ENCODE assay signal across 9 cellular contexts in the genomic region with DNA sequence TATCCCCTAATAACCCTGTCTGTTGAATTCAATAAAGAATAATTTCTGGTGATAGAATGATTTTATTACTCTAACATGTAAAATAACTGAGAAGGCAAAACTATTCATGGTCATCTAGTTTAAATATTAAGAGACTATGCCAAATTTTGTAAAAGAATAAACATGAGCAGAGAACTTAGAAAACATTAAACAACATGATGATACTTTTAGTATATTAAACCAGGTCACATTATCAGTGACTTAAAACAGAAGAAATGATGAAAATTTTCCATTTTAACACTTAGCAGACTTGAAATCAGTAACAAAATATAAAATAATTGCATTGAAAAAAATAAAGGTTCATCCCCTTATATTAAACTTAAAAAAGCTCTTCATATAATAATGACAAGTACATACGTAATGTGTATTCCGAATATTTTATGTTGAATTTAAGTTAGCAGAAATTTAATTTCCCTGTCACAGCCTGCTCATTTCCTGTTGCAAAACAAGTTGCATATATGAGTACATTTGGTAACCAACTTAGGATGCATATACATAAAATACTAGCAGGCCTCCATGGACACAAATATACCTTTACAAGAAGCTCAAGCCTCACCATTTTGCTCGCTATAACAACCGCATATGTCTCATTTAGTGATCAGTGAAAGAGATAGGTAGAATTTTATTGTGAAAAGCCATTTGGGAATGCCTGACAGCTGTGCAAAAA. TPM values are rescaled to one million over a fixed set of nuclear protein-coding genes. Genes with fewer than 3 reads are reported as not detected.
DNase-seq lines count a peak whose midpoint lies in the region; ATAC-seq, FAIRE-seq and TF ChIP-seq lines count a peak whose summit lies in the region.
"Had no signal": no experiment of that assay in that cellular context is flagged by ENCODE, and none has a peak within 500 bp of the region (broad histone marks: within the 10 kb centered on the region; RNA-seq: fewer than 3 reads in every experiment).

No MANE protein-coding gene starts in this region.

- H3K4me3 ChIP-seq in heart right ventricle, result no peak overlapping the region
- H3K4me3 ChIP-seq in testis, result no peak overlapping the region

- H3K9me3 Mint-ChIP-seq in WTC11, result no peaks in the 10 kb centered on the region

- DNase-seq in heart right ventricle, result no peak
- DNase-seq in Right ventricle myocardium inferior (ENCODE audit: missing footprints), result no peak
- DNase-seq in WTC11 (ENCODE audit: low spot score), result no peak
- no peak for DNase-seq in testis
- DNase-seq in NCI-H2081 treated with DMSO at 0.1 percent for 48 hours (lab: John Stamatoyannopoulos, UW), result no peak

- peaks cover 20% of the 10 kb centered on the region for H3K4me1 Mint-ChIP-seq in WTC11

- peak overlapping the region; percentile 79; the same call in 1 of the 2 replicates for H3K27ac Mint-ChIP-seq in WTC11

- peak; percentile 90 for FAIRE-seq in islet of Langerhans (lab: Jason Lieb, UNC)

- H3K9me3 ChIP-seq in heart right ventricle, result no peaks in the 10 kb centered on the region
- H3K9me3 ChIP-seq in testis, result no peaks in the 10 kb centered on the region

- no peak for ATAC-seq in heart right ventricle
- ATAC-seq in Right ventricle myocardium inferior, result no peak
- ATAC-seq in WTC11, result no peak
- ATAC-seq in HG03139 (IDR thresholded peaks at IDR 0.05; ENCODE audit: unreplicated experiment), result no peak
- no peak for ATAC-seq in GM19324 (IDR thresholded peaks at IDR 0.05; ENCODE audit: low FRiP score, unreplicated experiment)

- H3K36me3 Mint-ChIP-seq in WTC11, result no peaks in the 10 kb centered on the region

- POLR2A ChIA-PET in WTC11 (lab: Charles Lee), result no interaction called here

- intact Hi-C loops in heart right ventricle (cut with DNase I), result loop anchor here in 9 of 10 donors (2.0 to 10.0 kb wide), 22 partner anchors 105 to 1707 kb away; a partner anchor contains a TSS
- intact Hi-C loops in Right ventricle myocardium inferior (cut with DNase I), result loop anchor here (2.0 to 5.0 kb wide), 4 partner anchors 117 to 1490 kb away; a partner anchor contains a TSS
- intact Hi-C loops in testis (cut with DNase I; ENCODE audit: low total_unique reads), result no loop called here

- no peak for TF ChIP-seq POLR2A in testis (IDR thresholded peaks at IDR 0.05)

- H3K27ac ChIP-seq in heart right ventricle (peak overlapping the region; percentile 46 to 80 (median 75)), testis (peak overlapping the region; percentile 45 to 77)

- H3K4me1 ChIP-seq in heart right ventricle, result peaks cover 0 to 39% (median 33%) of the 10 kb centered on the region in 9 donors
- H3K4me1 ChIP-seq in testis, result peaks cover 26% of the 10 kb centered on the region

- H3K36me3 ChIP-seq in heart right ventricle, result peaks cover 0 to 19% (median 0%) of the 10 kb centered on the region in 9 donors
- H3K36me3 ChIP-seq in testis (ENCODE audit: low read depth, missing control alignments), result no peaks in the 10 kb centered on the region

- no peak overlapping the region for H3K4me3 Mint-ChIP-seq in WTC11
- H3K4me3 Mint-ChIP-seq: activated naive CD8-positive, alpha-beta T cell had no signal

- H3K27me3 ChIP-seq in heart right ventricle, result no peaks in the 10 kb centered on the region
- H3K27me3 ChIP-seq in testis, result no peaks in the 10 kb centered on the region

- TF ChIP-seq CTCF in heart right ventricle (IDR thresholded peaks at IDR 0.05), result no peak
- no peak for TF ChIP-seq CTCF in WTC11 (IDR thresholded peaks at IDR 0.05)
- no peak for TF ChIP-seq CTCF in testis (IDR thresholded peaks at IDR 0.05)

- 83 to 87% methylated on average over 4 of the region's 4 CpGs for WGBS in heart right ventricle, 2 donors
- 87 to 90% methylated on average over 4 of the region's 4 CpGs for WGBS in testis, 2 donors

- CTCF ChIA-PET in WTC11 (lab: Charles Lee), result interaction anchor here (1.0 to 1.3 kb wide), 2 partner anchors 181 to 1305 kb away, joined by 3 read pairs; no protein-coding TSS in a partner anchor

- H3K27me3 Mint-ChIP-seq in WTC11 (ENCODE audit: low read depth), result no peaks in the 10 kb centered on the region
- H3K27me3 Mint-ChIP-seq: activated naive CD8-positive, alpha-beta T cell had no signal

TF ChIP-seq in WTC11, 78 proteins besides CTCF, POLR2A, EP300 and RAD21:
- TF ChIP-seq, protein P1, sequence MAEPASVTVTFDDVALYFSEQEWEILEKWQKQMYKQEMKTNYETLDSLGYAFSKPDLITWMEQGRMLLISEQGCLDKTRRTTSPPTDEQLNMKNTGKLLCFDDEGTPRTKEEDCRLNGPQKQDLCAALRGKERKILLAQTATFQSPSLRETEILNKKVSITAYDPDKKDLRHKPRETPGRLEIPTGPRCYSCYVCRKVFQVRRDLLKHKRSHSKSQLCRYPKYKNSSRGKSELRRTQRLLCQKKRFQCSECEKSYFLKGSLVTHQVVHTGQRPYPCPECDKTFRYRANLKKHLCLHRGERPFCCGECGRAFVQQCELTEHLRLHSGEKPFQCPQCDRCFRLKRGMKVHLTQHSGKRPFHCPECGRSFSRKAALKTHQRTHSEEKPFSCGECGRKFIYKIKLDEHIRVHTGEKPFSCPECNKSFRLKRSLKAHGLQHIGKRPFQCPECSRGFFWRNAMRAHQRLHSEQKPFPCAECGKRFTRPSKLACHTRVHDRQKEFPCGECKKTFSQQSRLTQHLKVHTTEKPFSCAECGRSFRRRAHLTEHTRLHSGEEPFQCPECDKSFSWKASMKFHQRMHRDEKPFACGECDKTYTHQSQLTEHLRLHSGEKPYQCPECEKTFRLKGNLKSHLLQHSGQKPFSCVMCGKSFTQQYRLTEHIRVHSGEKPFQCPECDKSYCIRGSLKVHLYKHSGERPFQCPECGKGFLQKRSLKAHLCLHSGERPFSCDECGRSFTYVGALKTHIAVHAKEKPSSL (CRISPR knock-in tag; conservative IDR thresholded peaks at IDR 0.05), result no peak
- TF ChIP-seq, protein P2, sequence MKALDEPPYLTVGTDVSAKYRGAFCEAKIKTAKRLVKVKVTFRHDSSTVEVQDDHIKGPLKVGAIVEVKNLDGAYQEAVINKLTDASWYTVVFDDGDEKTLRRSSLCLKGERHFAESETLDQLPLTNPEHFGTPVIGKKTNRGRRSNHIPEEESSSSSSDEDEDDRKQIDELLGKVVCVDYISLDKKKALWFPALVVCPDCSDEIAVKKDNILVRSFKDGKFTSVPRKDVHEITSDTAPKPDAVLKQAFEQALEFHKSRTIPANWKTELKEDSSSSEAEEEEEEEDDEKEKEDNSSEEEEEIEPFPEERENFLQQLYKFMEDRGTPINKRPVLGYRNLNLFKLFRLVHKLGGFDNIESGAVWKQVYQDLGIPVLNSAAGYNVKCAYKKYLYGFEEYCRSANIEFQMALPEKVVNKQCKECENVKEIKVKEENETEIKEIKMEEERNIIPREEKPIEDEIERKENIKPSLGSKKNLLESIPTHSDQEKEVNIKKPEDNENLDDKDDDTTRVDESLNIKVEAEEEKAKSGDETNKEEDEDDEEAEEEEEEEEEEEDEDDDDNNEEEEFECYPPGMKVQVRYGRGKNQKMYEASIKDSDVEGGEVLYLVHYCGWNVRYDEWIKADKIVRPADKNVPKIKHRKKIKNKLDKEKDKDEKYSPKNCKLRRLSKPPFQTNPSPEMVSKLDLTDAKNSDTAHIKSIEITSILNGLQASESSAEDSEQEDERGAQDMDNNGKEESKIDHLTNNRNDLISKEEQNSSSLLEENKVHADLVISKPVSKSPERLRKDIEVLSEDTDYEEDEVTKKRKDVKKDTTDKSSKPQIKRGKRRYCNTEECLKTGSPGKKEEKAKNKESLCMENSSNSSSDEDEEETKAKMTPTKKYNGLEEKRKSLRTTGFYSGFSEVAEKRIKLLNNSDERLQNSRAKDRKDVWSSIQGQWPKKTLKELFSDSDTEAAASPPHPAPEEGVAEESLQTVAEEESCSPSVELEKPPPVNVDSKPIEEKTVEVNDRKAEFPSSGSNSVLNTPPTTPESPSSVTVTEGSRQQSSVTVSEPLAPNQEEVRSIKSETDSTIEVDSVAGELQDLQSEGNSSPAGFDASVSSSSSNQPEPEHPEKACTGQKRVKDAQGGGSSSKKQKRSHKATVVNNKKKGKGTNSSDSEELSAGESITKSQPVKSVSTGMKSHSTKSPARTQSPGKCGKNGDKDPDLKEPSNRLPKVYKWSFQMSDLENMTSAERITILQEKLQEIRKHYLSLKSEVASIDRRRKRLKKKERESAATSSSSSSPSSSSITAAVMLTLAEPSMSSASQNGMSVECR (CRISPR knock-in tag; IDR thresholded peaks at IDR 0.05; ENCODE audit: borderline replicate concordance), result no peak
- TF ChIP-seq PRRX2 (CRISPR knock-in tag; IDR thresholded peaks at IDR 0.05), result no peak

RNA-seq across cellular contexts. Expression of a gene that starts 40.6 kb away (rescaled TPM):
- total RNA-seq in heart right ventricle, result 10 to 100 TPM; 14.6 to 27.5 (median 19.1) TPM
- polyA plus RNA-seq in heart right ventricle, result 10 to 100 TPM in 1 of 2 donors, 1 to 10 TPM in 1; 5.0 to 16.8 TPM
- 21.0 TPM for total RNA-seq in Right ventricle myocardium inferior
- 13.3 to 15.1 TPM (median 14.4 TPM) in 3 replicates for total RNA-seq in WTC11 (2021)
- 10 to 100 TPM; 21.8 to 22.6 TPM for total RNA-seq in testis
- polyA plus RNA-seq in testis (ENCODE audit: insufficient read depth, low read depth, low replicate concordance), result 25.4 TPM
